Comparison of ENCODE assay signal across 9 cellular contexts in genomic region chr2:227766361-227766883, GRCh38. TPM values are rescaled to one million over a fixed set of nuclear protein-coding genes. Genes with fewer than 3 reads are reported as not detected.
A peak's percentile ranks its signal among the peaks of the same experiment; 100 is the strongest.
DNase-seq lines count a peak whose midpoint lies in the region; ATAC-seq and TF ChIP-seq lines count a peak whose summit lies in the region.
"Had no signal": no experiment of that assay in that cellular context is flagged by ENCODE, and none has a peak within 500 bp of the region (broad histone marks: within the 10 kb centered on the region; RNA-seq: fewer than 3 reads in every experiment).

No MANE protein-coding gene starts in this region.

- POLR2A ChIA-PET in GM10248 (lab: Yijun Ruan, JAX): interaction anchor here (0.6 kb wide), 1 partner anchor 10 kb away, joined by 3 read pairs; no protein-coding TSS in a partner anchor

- H3K4me3 Mint-ChIP-seq in GM23338: no peak overlapping the region
- H3K4me3 Mint-ChIP-seq: stimulated activated naive CD8-positive, alpha-beta T cell treated with anti-CD3 and anti-CD28 coated beads, Interleukin-15, Interleukin-2, amounts not matched to agents 100 ng/mL and 50 ng/mL, for 24 hours had no signal

- H4K20me1 ChIP-seq in GM23338 (replicated peaks; ENCODE audit: insufficient read depth): no peaks in the 10 kb centered on the region
- no peaks in the 10 kb centered on the region for H4K20me1 ChIP-seq in Karpas-422 (ENCODE audit: insufficient read depth, low read depth, low read length)

- H3K4me3 ChIP-seq in GM23338 (no peak overlapping the region), Karpas-422 (ENCODE audit: low read length) (no peak overlapping the region), heart right ventricle (no peak overlapping the region), retinal pigment epithelial cell (ENCODE audit: low read length) (no peak overlapping the region)

- H2AFZ ChIP-seq in GM23338 (no peak overlapping the region), Karpas-422 (ENCODE audit: low read length) (no peak overlapping the region)

- no peaks in the 10 kb centered on the region for H3K9me2 ChIP-seq in GM23338 (ENCODE audit: insufficient read depth)
- H3K9me2 ChIP-seq in Karpas-422 (replicated peaks; ENCODE audit: insufficient read depth, low read length): no peaks in the 10 kb centered on the region

- H3K9me3 Mint-ChIP-seq in GM23338: no peaks in the 10 kb centered on the region
- H3K9me3 Mint-ChIP-seq: stimulated activated naive CD8-positive, alpha-beta T cell treated with anti-CD3 and anti-CD28 coated beads, Interleukin-15, Interleukin-2, amounts not matched to agents 100 ng/mL and 50 ng/mL, for 24 hours had no signal

- TF ChIP-seq CTCF in GM10248 (IDR thresholded peaks at IDR 0.05; ENCODE audit: control extremely low read depth, extremely low read depth, low read depth, missing control alignments) (peak; percentile 89), GM23338 (conservative IDR thresholded peaks at IDR 0.05; ENCODE audit: low read depth in 2 of 2) (peak; percentile 86 to 97), heart right ventricle (IDR thresholded peaks at IDR 0.05) (peak; percentile 69 to 93 (median 87)), retinal pigment epithelial cell (conservative IDR thresholded peaks at IDR 0.05; ENCODE audit: low read depth, low read length) (peak; percentile 79)

- no peaks in the 10 kb centered on the region for H3K36me3 ChIP-seq in GM23338 (ENCODE audit: insufficient read depth)
- H3K36me3 ChIP-seq in Karpas-422 (ENCODE audit: insufficient read depth, low read length): no peaks in the 10 kb centered on the region
- H3K36me3 ChIP-seq in heart right ventricle: no peaks in the 10 kb centered on the region

- CTCF ChIA-PET in GM10248 (lab: Yijun Ruan, JAX): interaction anchor here (0.7 to 4.7 kb wide), 66 partner anchors 8 to 733 kb away, joined by 3 to 46 read pairs (median 5); partner anchors contain the start of genes SCYGR5, SLC19A3 and TM4SF20

- no peaks in the 10 kb centered on the region for H3K36me3 Mint-ChIP-seq in GM23338 (ENCODE audit: low read depth)

- H3K4me2 ChIP-seq in GM23338 (no peak overlapping the region), Karpas-422 (ENCODE audit: low read depth, low read length, poor library complexity, severe bottlenecking) (no peak overlapping the region)

- H3F3A ChIP-seq in GM23338 (replicated peaks; ENCODE audit: low read depth): no peaks in the 10 kb centered on the region

- DNase-seq in GM10248 (ENCODE audit: extremely low spot score) (peak; percentile 79), GM23338 (ENCODE audit: low spot score) (peak; percentile 94), Karpas-422 (peak; percentile 82), SKM-1 treated with dmso at 0.1 percent for 144 hours (lab: John Stamatoyannopoulos, UW; ENCODE audit: unreplicated experiment) (peak; percentile 50), heart right ventricle (peak; percentile 70 to 76), retinal pigment epithelial cell (ENCODE audit: low read depth) (peak; percentile 28), cerebellar nuclear complex (lab: John Stamatoyannopoulos, UW) (no peak)
- DNase-seq in activated naive CD8-positive, alpha-beta T cell treated with anti-CD3 and anti-CD28 coated beads, Interleukin-2, amount 50 U/mL, for 16 hours (ENCODE audit: low read depth, low spot score): peak; percentile 17

- H3K9me3 ChIP-seq in Karpas-422 (ENCODE audit: low read length): no peaks in the 10 kb centered on the region
- H3K9me3 ChIP-seq in heart right ventricle: no peaks in the 10 kb centered on the region

- H3K79me2 ChIP-seq in GM23338 (replicated peaks; ENCODE audit: insufficient read depth) (no peaks in the 10 kb centered on the region), Karpas-422 (ENCODE audit: low read length) (no peaks in the 10 kb centered on the region)

- H3K27me3 Mint-ChIP-seq in GM23338 (ENCODE audit: insufficient read depth, low read depth, poor library complexity): peaks cover 8% of the 10 kb centered on the region
- H3K27me3 Mint-ChIP-seq: stimulated activated naive CD8-positive, alpha-beta T cell treated with anti-CD3 and anti-CD28 coated beads, Interleukin-15, Interleukin-2, amounts not matched to agents 100 ng/mL and 50 ng/mL, for 24 hours had no signal

- no peaks in the 10 kb centered on the region for H3K4me1 ChIP-seq in GM23338 (ENCODE audit: insufficient read depth)
- no peaks in the 10 kb centered on the region for H3K4me1 ChIP-seq in Karpas-422 (ENCODE audit: low read length)
- H3K4me1 ChIP-seq in heart right ventricle: peaks cover 0 to 8% (median 5%) of the 10 kb centered on the region in 9 donors

- H3K9ac ChIP-seq in Karpas-422 (ENCODE audit: low read length): no peak overlapping the region

- no peak overlapping the region for H3K27ac ChIP-seq in GM23338 (ENCODE audit: low read depth)
- no peak overlapping the region for H3K27ac ChIP-seq in Karpas-422 (ENCODE audit: low read length)
- H3K27ac ChIP-seq in heart right ventricle: peak overlapping the region in 6 of 10 donors; percentile 3 to 41 (median 22)

- peaks cover 2% of the 10 kb centered on the region; the same call in 2 of the 3 replicates for H3K4me1 Mint-ChIP-seq in GM23338

- intact Hi-C loops in heart right ventricle (cut with DNase I): loop anchor here (1.0 to 10.0 kb wide), 16 partner anchors 104 to 632 kb away; partner anchors contain the start of gene AGFG1 (in 4 of the 10)

- ATAC-seq in GM23338: peak; percentile 99
- peak; percentile 90 to 99 (median 96) for ATAC-seq in heart right ventricle

- no peaks in the 10 kb centered on the region for H3K27me3 ChIP-seq in GM23338 (ENCODE audit: insufficient read depth)
- no peaks in the 10 kb centered on the region for H3K27me3 ChIP-seq in Karpas-422 (ENCODE audit: low read length)
- H3K27me3 ChIP-seq in heart right ventricle: no peaks in the 10 kb centered on the region

- 19 to 21% methylated on average over 12 of the region's 12 CpGs for WGBS in heart right ventricle, 2 donors

- no peak overlapping the region for H3K27ac Mint-ChIP-seq in GM23338
- H3K27ac Mint-ChIP-seq: stimulated activated naive CD8-positive, alpha-beta T cell treated with anti-CD3 and anti-CD28 coated beads, Interleukin-15, Interleukin-2, amounts not matched to agents 100 ng/mL and 50 ng/mL, for 24 hours had no signal

TF ChIP-seq in GM23338, 12 proteins besides CTCF, POLR2A, EP300 and RAD21 (continues in another document):
- no peak for TF ChIP-seq EZH2phosphoT487 (IDR thresholded peaks at IDR 0.05; ENCODE audit: unreplicated experiment)
- no peak for TF ChIP-seq ZNF114 (CRISPR knock-in tag; IDR thresholded peaks at IDR 0.05)
- no peak for TF ChIP-seq EZH2 (IDR thresholded peaks at IDR 0.05; ENCODE audit: low read depth, unreplicated experiment)
- TF ChIP-seq ETS1 (IDR thresholded peaks at IDR 0.05): no peak
- TF ChIP-seq NANOG (IDR thresholded peaks at IDR 0.05; ENCODE audit: borderline replicate concordance): no peak
- no peak for TF ChIP-seq CREB1 (CRISPR knock-in tag; IDR thresholded peaks at IDR 0.05; ENCODE audit: low read depth)
- no peak for TF ChIP-seq STAT1 (IDR thresholded peaks at IDR 0.05; ENCODE audit: unreplicated experiment)

RNA-seq across cellular contexts. Expression of gene SCYGR8, which starts 20.7 kb away (rescaled TPM):
- total RNA-seq in GM23338 (2014; rRNA removed; shearing (Covaris generic)): not detected in 2 replicates
- polyA plus RNA-seq in GM23338 (2016; fragmentation: Nextera tagmentation; extraction: Ambion mirVana) (not detected in 2 replicates), heart right ventricle (not detected)
- not detected in 2 replicates for total RNA-seq in Karpas-422 (2014; rRNA removed; shearing (Covaris generic); ENCODE audit: low replicate concordance)
- not detected for total RNA-seq in heart right ventricle

RNA-seq across cellular contexts. Expression of gene SCYGR7, which starts 38.3 kb away (rescaled TPM):
- not detected in 2 replicates for total RNA-seq in GM23338 (2014; rRNA removed; shearing (Covaris generic))
- polyA plus RNA-seq in GM23338 (2016; fragmentation: Nextera tagmentation; extraction: Ambion mirVana) (not detected in 2 replicates), heart right ventricle (not detected)
- not detected in 2 replicates for total RNA-seq in Karpas-422 (2014; rRNA removed; shearing (Covaris generic); ENCODE audit: low replicate concordance)
- not detected for total RNA-seq in heart right ventricle

RNA-seq across cellular contexts. Expression of gene SCYGR6, which starts 41.9 kb away (rescaled TPM):
- not detected in 2 replicates for total RNA-seq in GM23338 (2014; rRNA removed; shearing (Covaris generic))
- polyA plus RNA-seq in GM23338 (2016; fragmentation: Nextera tagmentation; extraction: Ambion mirVana) (not detected in 2 replicates), heart right ventricle (not detected)
- total RNA-seq in Karpas-422 (2014; rRNA removed; shearing (Covaris generic); ENCODE audit: low replicate concordance): 6.1 TPM in 1 of 2 replicates, not detected in the other
- total RNA-seq in heart right ventricle: not detected

RNA-seq across cellular contexts. Expression of gene CCL20, which starts 47.2 kb away (rescaled TPM):
- not detected in 2 replicates for total RNA-seq in GM23338 (2014; rRNA removed; shearing (Covaris generic))
- polyA plus RNA-seq in GM23338 (2016; fragmentation: Nextera tagmentation; extraction: Ambion mirVana) (not detected in 2 replicates), heart right ventricle (under 1 TPM in 1 of 2 donors, not detected in 1; 0.20 TPM)
- not detected in 2 replicates for total RNA-seq in Karpas-422 (2014; rRNA removed; shearing (Covaris generic); ENCODE audit: low replicate concordance)
- total RNA-seq in heart right ventricle: not detected

RNA-seq across cellular contexts. Expression of gene SLC19A3, which starts 48.6 kb away (rescaled TPM):
- 9.1 and 12.0 TPM in 2 replicates for total RNA-seq in GM23338 (2014; rRNA removed; shearing (Covaris generic))
- polyA plus RNA-seq in GM23338 (2016; fragmentation: Nextera tagmentation; extraction: Ambion mirVana) (3.5 and 4.2 TPM in 2 replicates), heart right ventricle (1 to 10 TPM in 1 of 2 donors, under 1 TPM in 1; 0.81 to 2.3 TPM)
- total RNA-seq in Karpas-422 (2014; rRNA removed; shearing (Covaris generic); ENCODE audit: low replicate concordance): not detected in 2 replicates
- total RNA-seq in heart right ventricle: 1 to 10 TPM in 4 of 10 donors, under 1 TPM in 6; 0.13 to 4.5 (median 0.74) TPM

Comparison
In these comparisons a context has a peak if more than half of its experiments do, and no peak if none do; other contexts are left out.
1. DNase-seq: peak in GM10248 (single experiment), GM23338 (single experiment), Karpas-422 (single experiment), SKM-1 treated with dmso at 0.1 percent for 144 hours (single experiment), activated naive CD8-positive, alpha-beta T cell treated with anti-CD3 and anti-CD28 coated beads, Interleukin-2, amount 50 U/mL, for 16 hours (single experiment), heart right ventricle (2 of 2) and retinal pigment epithelial cell (single experiment); none in cerebellar nuclear complex (0 of 2).
2. H3K27ac ChIP-seq: peak in heart right ventricle (6 of 10); none in GM23338 (single experiment) and Karpas-422 (single experiment).
3. Peak in every context shown above with its lines, with median percentiles within 50 percentile points of each other: CTCF ChIP-seq.